ENCODE assay signal across 38 cellular contexts in genomic region chr2:110759411-110759810, GRCh38. TPM values are rescaled to one million over a fixed set of nuclear protein-coding genes. Genes with fewer than 3 reads are reported as not detected.
"Had no signal": no experiment of that assay in that cellular context is flagged by ENCODE, and none has a peak within 500 bp of the region (broad histone marks: within the 10 kb centered on the region; RNA-seq: fewer than 3 reads in every experiment).

No MANE protein-coding gene starts in this region.

- DNase-seq: Karpas-422, Kasumi-1, MG63, MM.1S, MV-4-11, NCI-H1048, NCI-H1092, NCI-H1092 treated with DMSO at 0.1 percent for 48 hours, NCI-H1105, NCI-H1105 treated with DMSO at 0.1 percent for 48 hours, NCI-H1417, NCI-H1417 treated with DMSO at 0.1 percent for 48 hours, NCI-H1436, NCI-H1436 treated with DMSO at 0.1 percent for 48 hours, NCI-H146, NCI-H1694, NCI-H1694 treated with DMSO at 0.1 percent for 48 hours, NCI-H187, NCI-H187 treated with DMSO at 0.1 percent for 48 hours, NCI-H1930, NCI-H2029, NCI-H2029 treated with DMSO at 0.1 percent for 48 hours, NCI-H2081, NCI-H2081 treated with DMSO at 0.1 percent for 48 hours, NCI-H2107, NCI-H2171, NCI-H2171 treated with DMSO at 0.1 percent for 48 hours, NCI-H2227 treated with DMSO at 0.1 percent for 48 hours, NCI-H226, NCI-H345, NCI-H446, NCI-H446 treated with DMSO at 0.1 percent for 48 hours, NCI-H510A had no signal

- H3K27me3 ChIP-seq: MG63 had no signal

- H3K27ac ChIP-seq: KMS-11 had no signal

- H3K4me2 ChIP-seq: KMS-11 had no signal

- H3K4me3 ChIP-seq: MG63 had no signal

- H3K9ac ChIP-seq: KMS-11 had no signal

- H3K36me3 ChIP-seq: MG63 had no signal

RNA-seq across cellular contexts. Expression of gene ACOXL, which starts 27.0 kb away (rescaled TPM):
- total RNA-seq: LHCN-M2, M059J, MCF 10A, NCI-H460 had no signal
